Comparison of ENCODE assay signal across 1 cellular context in the genomic region with DNA sequence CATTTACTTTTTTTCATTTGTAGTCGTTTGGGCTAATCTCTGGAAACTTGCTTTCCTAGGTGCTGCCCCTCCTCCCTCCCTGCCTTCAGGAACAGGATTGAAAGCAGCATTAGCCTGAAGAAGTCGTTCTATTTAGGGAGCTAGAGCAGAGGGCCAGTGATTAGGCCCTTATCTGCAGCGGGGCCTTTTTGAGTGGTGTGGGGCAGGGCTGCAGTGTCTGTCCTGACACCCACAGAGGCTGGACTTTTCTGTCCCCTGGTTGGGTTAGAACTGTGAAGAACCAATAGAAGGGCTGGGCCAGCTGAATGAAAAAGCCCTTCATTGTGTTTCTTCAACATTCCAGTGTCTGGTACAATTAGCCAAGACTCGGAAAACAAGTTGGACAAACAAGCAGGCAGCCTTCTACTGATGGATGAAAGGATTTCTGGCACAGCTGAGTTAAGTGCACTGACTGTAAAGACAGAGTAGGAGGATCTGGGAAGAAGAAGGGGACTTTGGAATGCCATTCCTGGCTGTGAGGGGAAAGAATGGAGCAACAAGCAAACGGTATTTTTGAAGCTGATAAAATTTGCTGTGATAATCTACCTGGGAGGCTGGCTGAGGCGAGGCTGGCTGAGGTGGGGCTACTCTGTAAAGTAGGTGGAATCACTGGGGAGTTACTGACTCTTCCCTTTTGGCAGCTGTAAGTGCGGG.
TF ChIP-seq lines count a peak whose summit lies in the region.

No MANE protein-coding gene starts in this region.

TF ChIP-seq in HepG2, 621 proteins besides CTCF, POLR2A, EP300 and RAD21 (continued from another document and continues in another):
- TF ChIP-seq, protein P1, sequence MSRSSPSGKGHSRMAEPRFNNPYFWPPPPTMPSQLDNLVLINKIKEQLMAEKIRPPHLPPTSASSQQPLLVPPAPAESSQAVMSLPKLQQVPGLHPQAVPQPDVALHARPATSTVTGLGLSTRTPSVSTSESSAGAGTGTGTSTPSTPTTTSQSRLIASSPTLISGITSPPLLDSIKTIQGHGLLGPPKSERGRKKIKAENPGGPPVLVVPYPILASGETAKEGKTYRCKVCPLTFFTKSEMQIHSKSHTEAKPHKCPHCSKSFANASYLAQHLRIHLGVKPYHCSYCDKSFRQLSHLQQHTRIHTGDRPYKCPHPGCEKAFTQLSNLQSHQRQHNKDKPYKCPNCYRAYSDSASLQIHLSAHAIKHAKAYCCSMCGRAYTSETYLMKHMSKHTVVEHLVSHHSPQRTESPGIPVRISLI (CRISPR knock-in tag; IDR thresholded peaks at IDR 0.05; ENCODE audit: borderline replicate concordance): peak; percentile 50; the same call in 1 of the 2 replicates
- TF ChIP-seq ZNF441 (CRISPR knock-in tag; IDR thresholded peaks at IDR 0.05; ENCODE audit: borderline replicate concordance): 0 out of 2 replicates have a peak, but pooled peaks have one; percentile 21
- TF ChIP-seq RARA (CRISPR knock-in tag; IDR thresholded peaks at IDR 0.05): no peak
- peak; percentile 85 for TF ChIP-seq NCOA2 (CRISPR knock-in tag; IDR thresholded peaks at IDR 0.05)
- no peak for TF ChIP-seq ZNF510 (CRISPR knock-in tag; IDR thresholded peaks at IDR 0.05; ENCODE audit: low read depth)
- TF ChIP-seq, protein P2, sequence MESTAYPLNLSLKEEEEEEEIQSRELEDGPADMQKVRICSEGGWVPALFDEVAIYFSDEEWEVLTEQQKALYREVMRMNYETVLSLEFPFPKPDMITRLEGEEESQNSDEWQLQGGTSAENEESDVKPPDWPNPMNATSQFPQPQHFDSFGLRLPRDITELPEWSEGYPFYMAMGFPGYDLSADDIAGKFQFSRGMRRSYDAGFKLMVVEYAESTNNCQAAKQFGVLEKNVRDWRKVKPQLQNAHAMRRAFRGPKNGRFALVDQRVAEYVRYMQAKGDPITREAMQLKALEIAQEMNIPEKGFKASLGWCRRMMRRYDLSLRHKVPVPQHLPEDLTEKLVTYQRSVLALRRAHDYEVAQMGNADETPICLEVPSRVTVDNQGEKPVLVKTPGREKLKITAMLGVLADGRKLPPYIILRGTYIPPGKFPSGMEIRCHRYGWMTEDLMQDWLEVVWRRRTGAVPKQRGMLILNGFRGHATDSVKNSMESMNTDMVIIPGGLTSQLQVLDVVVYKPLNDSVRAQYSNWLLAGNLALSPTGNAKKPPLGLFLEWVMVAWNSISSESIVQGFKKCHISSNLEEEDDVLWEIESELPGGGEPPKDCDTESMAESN (CRISPR knock-in tag; conservative IDR thresholded peaks at IDR 0.05): no peak
- peak; percentile 34; the same call in 1 of the 2 replicates for TF ChIP-seq RFXAP (CRISPR knock-in tag; IDR thresholded peaks at IDR 0.05; ENCODE audit: borderline replicate concordance)
- no peak for TF ChIP-seq REL (CRISPR knock-in tag; conservative IDR thresholded peaks at IDR 0.05)
- no peak for TF ChIP-seq KDM5A (IDR thresholded peaks at IDR 0.05; ENCODE audit: borderline replicate concordance, low read length)
- peak; percentile 47; the same call in 1 of the 2 replicates for TF ChIP-seq ZFX (CRISPR knock-in tag; IDR thresholded peaks at IDR 0.05; ENCODE audit: low read depth)
- no peak for TF ChIP-seq ZNF546 (CRISPR knock-in tag; conservative IDR thresholded peaks at IDR 0.05)
- TF ChIP-seq SKI (IDR thresholded peaks at IDR 0.05; ENCODE audit: partially characterized antibody): peak; percentile 56
- no peak for TF ChIP-seq CBX1 (IDR thresholded peaks at IDR 0.05; ENCODE audit: low read depth)
- TF ChIP-seq, protein P3, sequence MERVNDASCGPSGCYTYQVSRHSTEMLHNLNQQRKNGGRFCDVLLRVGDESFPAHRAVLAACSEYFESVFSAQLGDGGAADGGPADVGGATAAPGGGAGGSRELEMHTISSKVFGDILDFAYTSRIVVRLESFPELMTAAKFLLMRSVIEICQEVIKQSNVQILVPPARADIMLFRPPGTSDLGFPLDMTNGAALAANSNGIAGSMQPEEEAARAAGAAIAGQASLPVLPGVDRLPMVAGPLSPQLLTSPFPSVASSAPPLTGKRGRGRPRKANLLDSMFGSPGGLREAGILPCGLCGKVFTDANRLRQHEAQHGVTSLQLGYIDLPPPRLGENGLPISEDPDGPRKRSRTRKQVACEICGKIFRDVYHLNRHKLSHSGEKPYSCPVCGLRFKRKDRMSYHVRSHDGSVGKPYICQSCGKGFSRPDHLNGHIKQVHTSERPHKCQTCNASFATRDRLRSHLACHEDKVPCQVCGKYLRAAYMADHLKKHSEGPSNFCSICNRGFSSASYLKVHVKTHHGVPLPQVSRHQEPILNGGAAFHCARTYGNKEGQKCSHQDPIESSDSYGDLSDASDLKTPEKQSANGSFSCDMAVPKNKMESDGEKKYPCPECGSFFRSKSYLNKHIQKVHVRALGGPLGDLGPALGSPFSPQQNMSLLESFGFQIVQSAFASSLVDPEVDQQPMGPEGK (CRISPR knock-in tag; IDR thresholded peaks at IDR 0.05): peak; percentile 64
- TF ChIP-seq ZMYM4 (CRISPR knock-in tag; IDR thresholded peaks at IDR 0.05): peak; percentile 54; the same call in 1 of the 2 replicates
- TF ChIP-seq ZSCAN25 (CRISPR knock-in tag; IDR thresholded peaks at IDR 0.05): no peak
- TF ChIP-seq, protein P4, sequence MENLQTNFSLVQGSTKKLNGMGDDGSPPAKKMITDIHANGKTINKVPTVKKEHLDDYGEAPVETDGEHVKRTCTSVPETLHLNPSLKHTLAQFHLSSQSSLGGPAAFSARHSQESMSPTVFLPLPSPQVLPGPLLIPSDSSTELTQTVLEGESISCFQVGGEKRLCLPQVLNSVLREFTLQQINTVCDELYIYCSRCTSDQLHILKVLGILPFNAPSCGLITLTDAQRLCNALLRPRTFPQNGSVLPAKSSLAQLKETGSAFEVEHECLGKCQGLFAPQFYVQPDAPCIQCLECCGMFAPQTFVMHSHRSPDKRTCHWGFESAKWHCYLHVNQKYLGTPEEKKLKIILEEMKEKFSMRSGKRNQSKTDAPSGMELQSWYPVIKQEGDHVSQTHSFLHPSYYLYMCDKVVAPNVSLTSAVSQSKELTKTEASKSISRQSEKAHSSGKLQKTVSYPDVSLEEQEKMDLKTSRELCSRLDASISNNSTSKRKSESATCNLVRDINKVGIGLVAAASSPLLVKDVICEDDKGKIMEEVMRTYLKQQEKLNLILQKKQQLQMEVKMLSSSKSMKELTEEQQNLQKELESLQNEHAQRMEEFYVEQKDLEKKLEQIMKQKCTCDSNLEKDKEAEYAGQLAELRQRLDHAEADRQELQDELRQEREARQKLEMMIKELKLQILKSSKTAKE (CRISPR knock-in tag; IDR thresholded peaks at IDR 0.05; ENCODE audit: borderline replicate concordance): peak; percentile 22; the same call in 1 of the 2 replicates
- TF ChIP-seq DNMT3B (CRISPR knock-in tag; conservative IDR thresholded peaks at IDR 0.05): 0 out of 2 replicates have a peak, but pooled peaks have one; percentile 28
- TF ChIP-seq BHLHE40 (IDR thresholded peaks at IDR 0.05; ENCODE audit: low read length): 0 out of 2 replicates have a peak, but pooled peaks have one; percentile 7
- no peak for TF ChIP-seq ZNF615 (CRISPR knock-in tag; IDR thresholded peaks at IDR 0.05; ENCODE audit: borderline replicate concordance)
- TF ChIP-seq, protein P5, sequence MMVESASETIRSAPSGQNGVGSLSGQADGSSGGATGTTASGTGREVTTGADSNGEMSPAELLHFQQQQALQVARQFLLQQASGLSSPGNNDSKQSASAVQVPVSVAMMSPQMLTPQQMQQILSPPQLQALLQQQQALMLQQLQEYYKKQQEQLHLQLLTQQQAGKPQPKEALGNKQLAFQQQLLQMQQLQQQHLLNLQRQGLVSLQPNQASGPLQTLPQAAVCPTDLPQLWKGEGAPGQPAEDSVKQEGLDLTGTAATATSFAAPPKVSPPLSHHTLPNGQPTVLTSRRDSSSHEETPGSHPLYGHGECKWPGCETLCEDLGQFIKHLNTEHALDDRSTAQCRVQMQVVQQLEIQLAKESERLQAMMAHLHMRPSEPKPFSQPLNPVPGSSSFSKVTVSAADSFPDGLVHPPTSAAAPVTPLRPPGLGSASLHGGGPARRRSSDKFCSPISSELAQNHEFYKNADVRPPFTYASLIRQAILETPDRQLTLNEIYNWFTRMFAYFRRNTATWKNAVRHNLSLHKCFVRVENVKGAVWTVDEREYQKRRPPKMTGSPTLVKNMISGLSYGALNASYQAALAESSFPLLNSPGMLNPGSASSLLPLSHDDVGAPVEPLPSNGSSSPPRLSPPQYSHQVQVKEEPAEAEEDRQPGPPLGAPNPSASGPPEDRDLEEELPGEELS (CRISPR knock-in tag; IDR thresholded peaks at IDR 0.05): peak; percentile 87
- TF ChIP-seq, protein P6, sequence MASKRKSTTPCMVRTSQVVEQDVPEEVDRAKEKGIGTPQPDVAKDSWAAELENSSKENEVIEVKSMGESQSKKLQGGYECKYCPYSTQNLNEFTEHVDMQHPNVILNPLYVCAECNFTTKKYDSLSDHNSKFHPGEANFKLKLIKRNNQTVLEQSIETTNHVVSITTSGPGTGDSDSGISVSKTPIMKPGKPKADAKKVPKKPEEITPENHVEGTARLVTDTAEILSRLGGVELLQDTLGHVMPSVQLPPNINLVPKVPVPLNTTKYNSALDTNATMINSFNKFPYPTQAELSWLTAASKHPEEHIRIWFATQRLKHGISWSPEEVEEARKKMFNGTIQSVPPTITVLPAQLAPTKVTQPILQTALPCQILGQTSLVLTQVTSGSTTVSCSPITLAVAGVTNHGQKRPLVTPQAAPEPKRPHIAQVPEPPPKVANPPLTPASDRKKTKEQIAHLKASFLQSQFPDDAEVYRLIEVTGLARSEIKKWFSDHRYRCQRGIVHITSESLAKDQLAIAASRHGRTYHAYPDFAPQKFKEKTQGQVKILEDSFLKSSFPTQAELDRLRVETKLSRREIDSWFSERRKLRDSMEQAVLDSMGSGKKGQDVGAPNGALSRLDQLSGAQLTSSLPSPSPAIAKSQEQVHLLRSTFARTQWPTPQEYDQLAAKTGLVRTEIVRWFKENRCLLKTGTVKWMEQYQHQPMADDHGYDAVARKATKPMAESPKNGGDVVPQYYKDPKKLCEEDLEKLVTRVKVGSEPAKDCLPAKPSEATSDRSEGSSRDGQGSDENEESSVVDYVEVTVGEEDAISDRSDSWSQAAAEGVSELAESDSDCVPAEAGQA (IDR thresholded peaks at IDR 0.05; ENCODE audit: low read depth): no peak
- TF ChIP-seq, protein P6 (CRISPR knock-in tag; IDR thresholded peaks at IDR 0.05; ENCODE audit: borderline replicate concordance): no peak
- TF ChIP-seq, protein P7, sequence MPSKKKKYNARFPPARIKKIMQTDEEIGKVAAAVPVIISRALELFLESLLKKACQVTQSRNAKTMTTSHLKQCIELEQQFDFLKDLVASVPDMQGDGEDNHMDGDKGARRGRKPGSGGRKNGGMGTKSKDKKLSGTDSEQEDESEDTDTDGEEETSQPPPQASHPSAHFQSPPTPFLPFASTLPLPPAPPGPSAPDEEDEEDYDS (CRISPR knock-in tag; IDR thresholded peaks at IDR 0.05): peak; percentile 41; the same call in 1 of the 2 replicates
- TF ChIP-seq HNF4A (CRISPR knock-in tag; IDR thresholded peaks at IDR 0.05): peak; percentile 82
- TF ChIP-seq, protein P8, sequence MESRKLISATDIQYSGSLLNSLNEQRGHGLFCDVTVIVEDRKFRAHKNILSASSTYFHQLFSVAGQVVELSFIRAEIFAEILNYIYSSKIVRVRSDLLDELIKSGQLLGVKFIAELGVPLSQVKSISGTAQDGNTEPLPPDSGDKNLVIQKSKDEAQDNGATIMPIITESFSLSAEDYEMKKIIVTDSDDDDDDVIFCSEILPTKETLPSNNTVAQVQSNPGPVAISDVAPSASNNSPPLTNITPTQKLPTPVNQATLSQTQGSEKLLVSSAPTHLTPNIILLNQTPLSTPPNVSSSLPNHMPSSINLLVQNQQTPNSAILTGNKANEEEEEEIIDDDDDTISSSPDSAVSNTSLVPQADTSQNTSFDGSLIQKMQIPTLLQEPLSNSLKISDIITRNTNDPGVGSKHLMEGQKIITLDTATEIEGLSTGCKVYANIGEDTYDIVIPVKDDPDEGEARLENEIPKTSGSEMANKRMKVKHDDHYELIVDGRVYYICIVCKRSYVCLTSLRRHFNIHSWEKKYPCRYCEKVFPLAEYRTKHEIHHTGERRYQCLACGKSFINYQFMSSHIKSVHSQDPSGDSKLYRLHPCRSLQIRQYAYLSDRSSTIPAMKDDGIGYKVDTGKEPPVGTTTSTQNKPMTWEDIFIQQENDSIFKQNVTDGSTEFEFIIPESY (CRISPR knock-in tag; IDR thresholded peaks at IDR 0.05): 0 out of 2 replicates have a peak, but pooled peaks have one; percentile 15
- no peak for TF ChIP-seq KAT2B (IDR thresholded peaks at IDR 0.05; ENCODE audit: borderline replicate concordance, low read depth, low read length)
- no peak for TF ChIP-seq ZBTB1 (CRISPR knock-in tag; IDR thresholded peaks at IDR 0.05; ENCODE audit: borderline replicate concordance)
- TF ChIP-seq, protein P9, sequence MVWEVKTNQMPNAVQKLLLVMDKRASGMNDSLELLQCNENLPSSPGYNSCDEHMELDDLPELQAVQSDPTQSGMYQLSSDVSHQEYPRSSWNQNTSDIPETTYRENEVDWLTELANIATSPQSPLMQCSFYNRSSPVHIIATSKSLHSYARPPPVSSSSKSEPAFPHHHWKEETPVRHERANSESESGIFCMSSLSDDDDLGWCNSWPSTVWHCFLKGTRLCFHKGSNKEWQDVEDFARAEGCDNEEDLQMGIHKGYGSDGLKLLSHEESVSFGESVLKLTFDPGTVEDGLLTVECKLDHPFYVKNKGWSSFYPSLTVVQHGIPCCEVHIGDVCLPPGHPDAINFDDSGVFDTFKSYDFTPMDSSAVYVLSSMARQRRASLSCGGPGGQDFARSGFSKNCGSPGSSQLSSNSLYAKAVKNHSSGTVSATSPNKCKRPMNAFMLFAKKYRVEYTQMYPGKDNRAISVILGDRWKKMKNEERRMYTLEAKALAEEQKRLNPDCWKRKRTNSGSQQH (CRISPR knock-in tag; IDR thresholded peaks at IDR 0.05; ENCODE audit: low read depth): no peak
- TF ChIP-seq SOX13 (IDR thresholded peaks at IDR 0.05): peak; percentile 79
- peak in 1 of 2 experiments; percentile 91; a peak in 2 of 4 replicates for TF ChIP-seq SOX13 (CRISPR knock-in tag; conservative IDR thresholded peaks at IDR 0.05 in 1 of 2, IDR thresholded peaks at IDR 0.05 in 1 of 2)
